In the genomic region with DNA sequence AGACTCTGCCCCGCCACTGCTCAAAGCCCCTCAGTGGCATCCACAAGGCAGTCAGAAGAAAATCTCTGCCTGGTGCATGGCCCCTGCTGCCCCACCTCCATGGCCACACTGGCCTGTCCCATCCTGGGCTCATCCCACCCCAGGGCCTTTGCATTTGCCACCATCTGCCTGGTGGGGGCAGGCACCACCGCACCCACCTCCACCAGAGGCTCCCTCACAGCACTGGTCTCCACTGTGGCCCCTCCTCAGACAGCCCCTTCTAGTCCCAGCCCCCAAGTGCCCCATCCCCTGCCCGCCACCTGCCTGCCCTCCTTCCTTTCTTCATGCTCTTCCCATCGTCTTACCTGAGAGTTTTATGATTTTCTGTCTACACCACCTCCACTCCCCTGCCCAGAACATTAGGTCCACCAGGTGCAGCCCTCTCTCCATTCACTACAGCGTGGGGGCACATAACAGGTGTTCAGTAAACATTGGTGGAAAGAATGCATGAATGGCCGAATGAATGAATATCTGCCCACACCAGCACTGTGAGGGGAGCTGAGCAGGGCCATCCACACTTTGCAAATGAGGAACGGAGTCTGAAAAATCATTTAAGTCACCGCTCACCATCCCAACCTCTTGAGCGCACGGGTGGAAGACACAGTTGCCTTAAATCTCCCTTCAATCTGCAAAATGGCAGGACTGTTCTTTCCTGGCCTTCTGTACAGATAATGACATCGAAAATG, we compare ENCODE assay signal across 10 cellular contexts. TPM values are rescaled to one million over a fixed set of nuclear protein-coding genes. Genes with fewer than 3 reads are reported as not detected.
DNase-seq lines count a peak whose midpoint lies in the region; ATAC-seq and TF ChIP-seq lines count a peak whose summit lies in the region.
"Had no signal": no experiment of that assay in that cellular context is flagged by ENCODE, and none has a peak within 500 bp of the region (broad histone marks: within the 10 kb centered on the region; RNA-seq: fewer than 3 reads in every experiment).

No MANE protein-coding gene starts in this region.

- H3K9me3 Mint-ChIP-seq in activated CD4-positive, alpha-beta T cell treated with anti-CD3 and anti-CD28 coated beads for 36 hours (ENCODE audit: low read depth) = no peaks in the 10 kb centered on the region
- no peaks in the 10 kb centered on the region for H3K9me3 Mint-ChIP-seq in stimulated activated naive CD8-positive, alpha-beta T cell treated with anti-CD3 and anti-CD28 coated beads, Interleukin-15, amount 100 ng/mL, for 72 hours
- H3K9me3 Mint-ChIP-seq: effector memory CD8-positive, alpha-beta T cell had no signal

- no peak overlapping the region for H3K27ac Mint-ChIP-seq in activated CD4-positive, alpha-beta T cell treated with anti-CD3 and anti-CD28 coated beads for 36 hours
- H3K27ac Mint-ChIP-seq in stimulated activated naive CD8-positive, alpha-beta T cell treated with anti-CD3 and anti-CD28 coated beads, Interleukin-15, amount 100 ng/mL, for 72 hours = no peak overlapping the region

- intact Hi-C loops in activated CD4-positive, alpha-beta T cell treated with anti-CD3 and anti-CD28 coated beads for 36 hours (cut with DNase I, micrococcal nuclease) = loop anchor here (5.0 kb wide), 5 partner anchors 110 to 515 kb away; a partner anchor contains a TSS

- TF ChIP-seq CTCF in fibroblast of mammary gland (conservative IDR thresholded peaks at IDR 0.05; ENCODE audit: control insufficient read depth, insufficient read depth, low read depth, low read length) = no peak

- peak overlapping the region; percentile 97 for H3K9ac ChIP-seq in SK-N-MC (ENCODE audit: insufficient read length)

- POLR2A ChIA-PET in activated CD4-positive, alpha-beta T cell treated with anti-CD3 and anti-CD28 coated beads for 36 hours (lab: Charles Lee) = interaction anchor here (1.0 to 1.4 kb wide), 3 partner anchors 49 to 131 kb away, joined by 3 to 9 read pairs (median 5); no protein-coding TSS in a partner anchor

- CTCF ChIA-PET in activated CD4-positive, alpha-beta T cell treated with anti-CD3 and anti-CD28 coated beads for 36 hours (lab: Charles Lee) = interaction anchor here (0.7 to 4.6 kb wide), 5 partner anchors 110 to 241 kb away, joined by 3 to 20 read pairs (median 3); no protein-coding TSS in a partner anchor

- no peaks in the 10 kb centered on the region for H3K9me3 ChIP-seq in SK-N-MC (ENCODE audit: low read depth, low read length)

- peak; percentile 25 for DNase-seq in activated CD4-positive, alpha-beta T cell treated with anti-CD3 and anti-CD28 coated beads for 36 hours
- no peak for DNase-seq in activated CD4-positive, alpha-beta T cell treated with anti-CD3 and anti-CD28 coated beads for 1 hour
- DNase-seq in SK-N-MC (ENCODE audit: low read depth, low spot score) (no peak), fibroblast of mammary gland (ENCODE audit: low read depth) (no peak), DMS79 (lab: John Stamatoyannopoulos, UW) (no peak), islet precursor cell (no peak)
- DNase-seq in stimulated activated naive CD8-positive, alpha-beta T cell treated with anti-CD3 and anti-CD28 coated beads, Interleukin-15, amount 100 ng/mL, for 72 hours = no peak
- DNase-seq: left colon had no signal

- peaks cover 12% of the 10 kb centered on the region for H3K36me3 Mint-ChIP-seq in activated CD4-positive, alpha-beta T cell treated with anti-CD3 and anti-CD28 coated beads for 36 hours (ENCODE audit: low read depth)

- H3K36me3 ChIP-seq in SK-N-MC (ENCODE audit: insufficient read depth, low read length) = no peaks in the 10 kb centered on the region

- no peaks in the 10 kb centered on the region for H3K27me3 Mint-ChIP-seq in activated CD4-positive, alpha-beta T cell treated with anti-CD3 and anti-CD28 coated beads for 36 hours
- H3K27me3 Mint-ChIP-seq in stimulated activated naive CD8-positive, alpha-beta T cell treated with anti-CD3 and anti-CD28 coated beads, Interleukin-15, amount 100 ng/mL, for 72 hours = no peaks in the 10 kb centered on the region
- H3K27me3 Mint-ChIP-seq: effector memory CD8-positive, alpha-beta T cell had no signal

- peak overlapping the region; percentile 98 for H3K4me3 ChIP-seq in SK-N-MC
- peak overlapping the region; percentile 71 for H3K4me3 ChIP-seq in fibroblast of mammary gland (ENCODE audit: control insufficient read depth, low read depth, low read length)

- 0 out of 2 replicates have a peak overlapping the region, but pooled peaks have one; percentile 55 for H3K27ac ChIP-seq in SK-N-MC

- H3K4me3 Mint-ChIP-seq in activated CD4-positive, alpha-beta T cell treated with anti-CD3 and anti-CD28 coated beads for 36 hours = peak overlapping the region; percentile 79
- peak overlapping the region; percentile 83 to 87 for H3K4me3 Mint-ChIP-seq in stimulated activated naive CD8-positive, alpha-beta T cell treated with anti-CD3 and anti-CD28 coated beads, Interleukin-15, amount 100 ng/mL, for 72 hours

- peaks cover 23% of the 10 kb centered on the region for H3K4me1 Mint-ChIP-seq in activated CD4-positive, alpha-beta T cell treated with anti-CD3 and anti-CD28 coated beads for 36 hours
- H3K4me1 Mint-ChIP-seq in stimulated activated naive CD8-positive, alpha-beta T cell treated with anti-CD3 and anti-CD28 coated beads, Interleukin-15, amount 100 ng/mL, for 72 hours = peaks cover 50% of the 10 kb centered on the region

- ATAC-seq in activated CD4-positive, alpha-beta T cell treated with anti-CD3 and anti-CD28 coated beads for 36 hours = no peak
- no peak for ATAC-seq in stimulated activated naive CD8-positive, alpha-beta T cell treated with anti-CD3 and anti-CD28 coated beads, Interleukin-15, amount 100 ng/mL, for 72 hours
- no peak for ATAC-seq in HG02884 (IDR thresholded peaks at IDR 0.05; ENCODE audit: unreplicated experiment)
- ATAC-seq: effector memory CD8-positive, alpha-beta T cell had no signal

RNA-seq across cellular contexts. Expression of a gene that starts 2.1 kb away (rescaled TPM):
- 10 to 100 TPM; 11.8 to 13.0 TPM for total RNA-seq in activated CD4-positive, alpha-beta T cell treated with anti-CD3 and anti-CD28 coated beads for 36 hours
